Comparison of ENCODE assay signal across 8 cellular contexts in genomic region chr11:117144477-117145392, GRCh38. TPM values are rescaled to one million over a fixed set of nuclear protein-coding genes. Genes with fewer than 3 reads are reported as not detected.
A peak's percentile ranks its signal among the peaks of the same experiment; 100 is the strongest.
DNase-seq lines count a peak whose midpoint lies in the region; ATAC-seq and TF ChIP-seq lines count a peak whose summit lies in the region.

No MANE protein-coding gene starts in this region.

- H3K4me1 Mint-ChIP-seq in naive thymus-derived CD8-positive, alpha-beta T cell = peaks cover 25 to 53% (median 49%) of the 10 kb centered on the region in 4 donors

- intact Hi-C loops in upper lobe of right lung (cut with DNase I) = no loop called here

- peaks cover 0 to 28% (median 2%) of the 10 kb centered on the region in 3 donors for H3K36me3 Mint-ChIP-seq in naive thymus-derived CD8-positive, alpha-beta T cell

- peak overlapping the region; percentile 94 to 99 (median 98) for H3K4me3 Mint-ChIP-seq in naive thymus-derived CD8-positive, alpha-beta T cell

- ATAC-seq in GM18909 (IDR thresholded peaks at IDR 0.05; ENCODE audit: poor library complexity, unreplicated experiment) (peak; percentile 50), HG03095 (IDR thresholded peaks at IDR 0.05; ENCODE audit: unreplicated experiment) (peak; percentile 44), upper lobe of right lung (peak; percentile 85)
- ATAC-seq in naive thymus-derived CD8-positive, alpha-beta T cell = peak; percentile 52 to 55

- H3K27ac ChIP-seq in BLaER1 treated with 17β-estradiol and CSF1 and Interleukin-3, amounts not matched to agents 10 nM and 100 nM = peak overlapping the region; percentile 62 to 95 (median 90)
- H3K27ac ChIP-seq in upper lobe of right lung = peak overlapping the region; percentile 90

- TF ChIP-seq CTCF in fibroblast of the aortic adventitia (IDR thresholded peaks at IDR 0.05; ENCODE audit: insufficient read depth, low read length) (no peak), upper lobe of right lung (IDR thresholded peaks at IDR 0.05) (no peak)

- H3K9me3 Mint-ChIP-seq in naive thymus-derived CD8-positive, alpha-beta T cell = no peaks in the 10 kb centered on the region

- H3K4me3 ChIP-seq in BLaER1 treated with 17β-estradiol and CSF1 and Interleukin-3, amounts not matched to agents 10 nM and 100 nM = peak overlapping the region; percentile 72 to 98 (median 91)
- peak overlapping the region; percentile 91 for H3K4me3 ChIP-seq in fibroblast of the aortic adventitia (ENCODE audit: low read depth, low read length)
- H3K4me3 ChIP-seq in upper lobe of right lung = peak overlapping the region; percentile 97

- H3K27ac Mint-ChIP-seq in naive thymus-derived CD8-positive, alpha-beta T cell = peak overlapping the region; percentile 90 to 99 (median 96)

- H3K9me3 ChIP-seq in BLaER1 treated with 17β-estradiol and CSF1 and Interleukin-3, amounts not matched to agents 10 nM and 100 nM (replicated peaks in 1 of 11) = no peaks in the 10 kb centered on the region
- H3K9me3 ChIP-seq in upper lobe of right lung = no peaks in the 10 kb centered on the region

- H4K20me1 ChIP-seq in BLaER1 treated with 17β-estradiol and CSF1 and Interleukin-3, amounts not matched to agents 10 nM and 100 nM = peaks cover 50 to 53% (median 52%) of the 10 kb centered on the region in 11 experiments

- peaks cover 31 to 43% (median 41%) of the 10 kb centered on the region in 11 experiments for H3K36me3 ChIP-seq in BLaER1 treated with 17β-estradiol and CSF1 and Interleukin-3, amounts not matched to agents 10 nM and 100 nM
- peaks cover 9% of the 10 kb centered on the region for H3K36me3 ChIP-seq in upper lobe of right lung

- no peaks in the 10 kb centered on the region for H3K27me3 ChIP-seq in BLaER1 treated with 17β-estradiol and CSF1 and Interleukin-3, amounts not matched to agents 10 nM and 100 nM
- no peaks in the 10 kb centered on the region for H3K27me3 ChIP-seq in upper lobe of right lung

- peak overlapping the region; percentile 85 to 94 (median 93) for H3K9ac ChIP-seq in BLaER1 treated with 17β-estradiol and CSF1 and Interleukin-3, amounts not matched to agents 10 nM and 100 nM

- H3K27me3 Mint-ChIP-seq in naive thymus-derived CD8-positive, alpha-beta T cell = peaks cover 2 to 6% (median 5%) of the 10 kb centered on the region in 5 donors

- H3K4me2 ChIP-seq in BLaER1 treated with 17β-estradiol and CSF1 and Interleukin-3, amounts not matched to agents 10 nM and 100 nM = peak overlapping the region; percentile 82 to 95 (median 88)

- peak; percentile 48 to 88 for DNase-seq in NOMO-1 (lab: John Stamatoyannopoulos, UW; ENCODE audit: unreplicated experiment in 2 of 2)
- peak; percentile 41 for DNase-seq in activated gamma-delta T cell (lab: John Stamatoyannopoulos, UW)
- peak; percentile 82 for DNase-seq in fibroblast of the aortic adventitia (ENCODE audit: low read depth)
- peak in 7 of 10 donors; percentile 6 to 46 (median 40) for DNase-seq in naive thymus-derived CD8-positive, alpha-beta T cell
- DNase-seq in upper lobe of right lung = peak; percentile 79

- POLR2A ChIA-PET in naive thymus-derived CD8-positive, alpha-beta T cell (lab: Charles Lee) = interaction anchor here (0.6 to 3.7 kb wide), 13 partner anchors 11 to 371 kb away, joined by 3 to 46 read pairs (median 4); partner anchors contain the start of genes PCSK7, RNF214, SIDT2 and SIK3

- H3K4me1 ChIP-seq in BLaER1 treated with 17β-estradiol and CSF1 and Interleukin-3, amounts not matched to agents 10 nM and 100 nM = peaks cover 25 to 48% (median 32%) of the 10 kb centered on the region in 10 experiments
- peaks cover 31% of the 10 kb centered on the region for H3K4me1 ChIP-seq in upper lobe of right lung

RNA-seq across cellular contexts. Expression of gene PAFAH1B2, which starts 0.6 kb away (rescaled TPM):
- total RNA-seq in fibroblast of the aortic adventitia (ENCODE audit: low replicate concordance) (161 and 328 TPM in 2 replicates), upper lobe of right lung (86.9 TPM)
- total RNA-seq in naive thymus-derived CD8-positive, alpha-beta T cell = 10 to 100 TPM; 59.2 to 60.5 TPM
- polyA plus RNA-seq in naive thymus-derived CD8-positive, alpha-beta T cell = 10 to 100 TPM; 14.4 to 19.5 (median 18.3) TPM

RNA-seq across cellular contexts. Expression of gene SIDT2, which starts 33.8 kb away (rescaled TPM):
- total RNA-seq in fibroblast of the aortic adventitia (ENCODE audit: low replicate concordance) = 8.6 and 12.9 TPM in 2 replicates
- 10 to 100 TPM; 48.0 to 63.0 TPM for total RNA-seq in naive thymus-derived CD8-positive, alpha-beta T cell
- 1 to 10 TPM; 2.3 to 3.1 (median 2.3) TPM for polyA plus RNA-seq in naive thymus-derived CD8-positive, alpha-beta T cell
- total RNA-seq in upper lobe of right lung = 107 TPM

RNA-seq across cellular contexts. Expression of gene SIK3, which starts 46.5 kb away (rescaled TPM):
- total RNA-seq in fibroblast of the aortic adventitia (ENCODE audit: low replicate concordance) = 12.8 and 18.4 TPM in 2 replicates
- total RNA-seq in naive thymus-derived CD8-positive, alpha-beta T cell = 10 to 100 TPM; 63.4 to 69.2 TPM
- polyA plus RNA-seq in naive thymus-derived CD8-positive, alpha-beta T cell = 10 to 100 TPM; 14.1 to 16.2 (median 15.2) TPM
- total RNA-seq in upper lobe of right lung = 37.1 TPM

RNA-seq across cellular contexts. Expression of gene TAGLN, which starts 54.4 kb away (rescaled TPM):
- total RNA-seq in fibroblast of the aortic adventitia (ENCODE audit: low replicate concordance) = 369 and 631 TPM in 2 replicates
- 10 to 100 TPM; 12.1 to 14.4 TPM for total RNA-seq in naive thymus-derived CD8-positive, alpha-beta T cell
- under 1 TPM; 0.13 to 0.51 (median 0.21) TPM for polyA plus RNA-seq in naive thymus-derived CD8-positive, alpha-beta T cell
- 465 TPM for total RNA-seq in upper lobe of right lung

Comparison
In these comparisons a context has a peak if more than half of its experiments do, and no peak if none do; other contexts are left out.
1. Peak in every context shown above with its lines: DNase-seq, ATAC-seq, H3K4me3 ChIP-seq and H3K27ac ChIP-seq.